In the genomic region with DNA sequence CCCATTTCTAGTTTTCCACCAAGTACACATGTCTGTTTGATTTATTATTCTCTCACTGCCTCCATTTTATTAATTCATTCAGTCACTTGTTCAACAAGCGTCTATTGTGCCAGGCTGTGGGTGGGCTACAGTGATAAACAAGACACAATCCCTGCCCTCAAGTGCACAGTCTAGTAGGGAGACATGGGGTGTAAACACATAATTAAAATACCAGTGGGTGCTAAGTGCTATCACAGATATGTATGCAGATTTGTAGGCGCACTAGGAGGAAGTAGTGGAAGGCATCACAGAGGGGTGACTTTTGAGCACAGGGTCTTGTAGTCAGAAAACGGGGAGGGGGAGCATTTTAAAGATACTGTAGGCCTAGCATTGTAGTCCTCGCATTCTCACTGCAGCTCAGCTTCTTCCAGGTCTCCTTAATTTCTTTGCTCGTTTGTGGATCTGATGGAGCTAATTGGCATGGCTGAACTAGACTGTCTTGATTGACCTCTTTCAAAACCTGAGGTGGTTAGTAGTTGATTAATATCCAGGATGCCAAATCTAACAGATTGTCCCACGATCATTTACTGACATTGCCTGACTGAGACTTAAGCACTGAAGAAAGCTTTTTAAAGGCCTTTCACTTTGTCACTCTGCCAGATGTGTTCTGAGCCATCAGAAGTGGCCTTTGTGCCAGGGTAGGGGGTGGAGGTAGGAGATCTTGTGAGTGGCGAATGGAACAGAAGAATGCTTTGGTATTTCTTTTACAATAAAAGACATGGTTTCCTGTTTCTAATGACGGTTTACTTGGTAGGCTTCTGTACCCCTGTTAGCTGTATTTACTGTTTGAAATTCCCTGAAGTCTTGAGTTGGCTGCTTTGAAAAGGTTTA, we compare ENCODE assay signal across 11 cellular contexts.
A peak's percentile ranks its signal among the peaks of the same experiment; 100 is the strongest.
DNase-seq lines count a peak whose midpoint lies in the region; ATAC-seq, FAIRE-seq and TF ChIP-seq lines count a peak whose summit lies in the region.
"Had no signal": no experiment of that assay in that cellular context is flagged by ENCODE, and none has a peak within 500 bp of the region (broad histone marks: within the 10 kb centered on the region; RNA-seq: fewer than 3 reads in every experiment).

No MANE protein-coding gene starts in this region.

- TF ChIP-seq CTCF in brain (conservative IDR thresholded peaks at IDR 0.05) (no peak), mucosa of descending colon (IDR thresholded peaks at IDR 0.05) (no peak), D721Med (IDR thresholded peaks at IDR 0.05; ENCODE audit: insufficient read depth, missing control alignments) (no peak)

- no peaks in the 10 kb centered on the region for H3K9me3 ChIP-seq in BLaER1 treated with 17β-estradiol and CSF1 and Interleukin-3, amounts not matched to agents 10 nM and 100 nM (replicated peaks in 1 of 11)
- no peaks in the 10 kb centered on the region for H3K9me3 ChIP-seq in KOPT-K1 (ENCODE audit: insufficient read depth, low read length, poor library complexity, severe bottlenecking)
- H3K9me3 ChIP-seq in mucosa of descending colon, result no peaks in the 10 kb centered on the region
- H3K9me3 ChIP-seq: gastrocnemius medialis had no signal

- H3K27me3 ChIP-seq in BLaER1 treated with 17β-estradiol and CSF1 and Interleukin-3, amounts not matched to agents 10 nM and 100 nM, result no peaks in the 10 kb centered on the region
- H3K27me3 ChIP-seq: gastrocnemius medialis had no signal

- H3K27ac Mint-ChIP-seq in brain, result peak overlapping the region; percentile 26 to 89 (median 65)

- no peak for FAIRE-seq in D721Med (lab: Jason Lieb, UNC)
- FAIRE-seq: GM19239 had no signal

- no peak overlapping the region for H3K4me3 ChIP-seq in BLaER1 treated with 17β-estradiol and CSF1 and Interleukin-3, amounts not matched to agents 10 nM and 100 nM
- H3K4me3 ChIP-seq in mucosa of descending colon, result no peak overlapping the region
- H3K4me3 ChIP-seq: gastrocnemius medialis had no signal

- H3K4me2 ChIP-seq in BLaER1 treated with 17β-estradiol and CSF1 and Interleukin-3, amounts not matched to agents 10 nM and 100 nM, result peak overlapping the region; percentile 43 to 94 (median 55)

- peak overlapping the region in 8 of 11 experiments; percentile 2 to 46 (median 29); a peak in 10 of 22 replicates for H3K27ac ChIP-seq in BLaER1 treated with 17β-estradiol and CSF1 and Interleukin-3, amounts not matched to agents 10 nM and 100 nM
- peak overlapping the region; percentile 87 for H3K27ac ChIP-seq in KOPT-K1 (ENCODE audit: low read depth, low read length, poor library complexity, severe bottlenecking)
- H3K27ac ChIP-seq: gastrocnemius medialis had no signal

- peaks cover 60 to 91% (median 75%) of the 10 kb centered on the region in 10 experiments for H3K4me1 ChIP-seq in BLaER1 treated with 17β-estradiol and CSF1 and Interleukin-3, amounts not matched to agents 10 nM and 100 nM
- H3K4me1 ChIP-seq in mucosa of descending colon (ENCODE audit: low read depth), result peaks cover 64% of the 10 kb centered on the region

- H3K36me3 Mint-ChIP-seq in brain, result peaks cover 5% of the 10 kb centered on the region

- peaks cover 62% of the 10 kb centered on the region for H3K4me1 Mint-ChIP-seq in brain

- H4K20me1 ChIP-seq in BLaER1 treated with 17β-estradiol and CSF1 and Interleukin-3, amounts not matched to agents 10 nM and 100 nM, result peaks cover 26 to 86% (median 61%) of the 10 kb centered on the region in 11 experiments; a peak in 21 of 22 replicates

- ATAC-seq in mucosa of descending colon, result peak; percentile 35
- no peak for ATAC-seq in HG02623 (IDR thresholded peaks at IDR 0.05; ENCODE audit: unreplicated experiment)

- H3K4me3 Mint-ChIP-seq in brain, result peak overlapping the region in 4 of 5 experiments; percentile 17 to 72 (median 39)

- no peaks in the 10 kb centered on the region for H3K27me3 Mint-ChIP-seq in brain

- DNase-seq in mucosa of descending colon, result peak in 2 of 3 donors; percentile 39 to 64
- DNase-seq in D721Med (ENCODE audit: insufficient read length, low spot score), result no peak
- DNase-seq in cerebellar nuclear complex (lab: John Stamatoyannopoulos, UW), result no peak
- no peak for DNase-seq in NCI-H748 (lab: John Stamatoyannopoulos, UW; ENCODE audit: unreplicated experiment)
- DNase-seq: gastrocnemius medialis; stimulated activated naive CD4-positive, alpha-beta T cell treated with Interleukin-2 at 50 U/mL for 16 hours had no signal

- H3K9me3 Mint-ChIP-seq in brain, result no peaks in the 10 kb centered on the region

- intact Hi-C loops in mucosa of descending colon (cut with DNase I, micrococcal nuclease), result no loop called here

- H3K36me3 ChIP-seq in BLaER1 treated with 17β-estradiol and CSF1 and Interleukin-3, amounts not matched to agents 10 nM and 100 nM, result peaks cover 0 to 19% (median 7%) of the 10 kb centered on the region in 11 experiments; a peak in 16 of 22 replicates
- H3K36me3 ChIP-seq in KOPT-K1 (ENCODE audit: insufficient read depth, low read length) (0 out of 2 replicates have a peak, but pooled peaks cover 5% of the 10 kb centered on the region), mucosa of descending colon (ENCODE audit: low read depth) (no peaks in the 10 kb centered on the region)

- H3K9ac ChIP-seq in BLaER1 treated with 17β-estradiol and CSF1 and Interleukin-3, amounts not matched to agents 10 nM and 100 nM, result peak overlapping the region in 3 of 11 experiments; percentile 1 to 38 (median 10); a peak in 2 of 22 replicates

Comparison
In these comparisons a context has a peak if more than half of its experiments do, and no peak if none do; other contexts are left out.
1. DNase-seq: peak in mucosa of descending colon (2 of 3); none in D721Med (single experiment), cerebellar nuclear complex (0 of 2) and NCI-H748 (single experiment).